1 cellular context compared by ENCODE assay signal in the genomic region with DNA sequence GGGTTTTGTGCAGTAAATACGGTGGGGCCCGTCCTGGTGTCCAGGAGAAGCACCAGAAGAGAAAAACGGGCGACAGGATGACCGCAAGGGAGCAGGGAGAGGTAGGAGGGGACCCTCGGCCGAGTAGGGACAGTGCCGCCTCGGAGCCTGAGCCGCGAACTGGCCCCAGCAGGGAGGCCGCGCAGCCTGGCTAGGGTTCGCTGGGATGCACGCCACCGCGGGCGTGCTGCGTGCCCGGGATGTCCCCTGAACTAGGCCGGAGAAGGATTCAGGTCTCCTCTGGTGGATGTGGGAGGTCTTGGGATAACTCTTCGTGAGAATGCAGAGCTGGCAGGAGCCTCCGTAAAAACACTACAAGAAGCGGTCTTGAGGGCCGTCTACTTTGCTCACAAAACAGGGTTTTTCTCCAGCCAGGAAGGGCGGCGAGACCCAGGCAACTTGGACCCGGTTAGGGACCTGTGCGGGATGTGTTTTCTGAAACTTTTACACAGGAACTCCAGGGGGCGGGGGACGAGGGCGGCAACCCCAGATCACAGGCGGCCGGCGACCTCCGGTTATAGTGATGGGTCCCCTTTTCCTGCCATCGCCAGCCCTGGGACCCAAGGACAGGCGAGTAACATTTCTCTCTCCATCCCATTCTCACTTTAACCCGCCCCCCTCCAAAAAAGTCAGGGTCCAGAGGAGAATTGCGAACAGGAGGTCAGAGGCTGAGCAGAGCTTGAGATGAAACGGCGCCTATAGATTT.
TF ChIP-seq lines count a peak whose summit lies in the region.

No MANE protein-coding gene starts in this region.

TF ChIP-seq in GM12878, 131 proteins besides CTCF, POLR2A, EP300 and RAD21:
- no peak for TF ChIP-seq POU2F2 (IDR thresholded peaks at IDR 0.05; ENCODE audit: borderline replicate concordance, low read depth, low read length)
- no peak for TF ChIP-seq YY1 (IDR thresholded peaks at IDR 0.05; ENCODE audit: low read depth, low read length)
- TF ChIP-seq HCFC1 (IDR thresholded peaks at IDR 0.05; ENCODE audit: low read length) = no peak
- no peak for TF ChIP-seq ZNF24 (IDR thresholded peaks at IDR 0.05)
- no peak for TF ChIP-seq ZNF622 (IDR thresholded peaks at IDR 0.05)
- TF ChIP-seq ZBED1 (IDR thresholded peaks at IDR 0.05; ENCODE audit: borderline replicate concordance) = no peak
- TF ChIP-seq, protein P1, sequence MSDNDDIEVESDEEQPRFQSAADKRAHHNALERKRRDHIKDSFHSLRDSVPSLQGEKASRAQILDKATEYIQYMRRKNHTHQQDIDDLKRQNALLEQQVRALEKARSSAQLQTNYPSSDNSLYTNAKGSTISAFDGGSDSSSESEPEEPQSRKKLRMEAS (IDR thresholded peaks at IDR 0.05; ENCODE audit: low read depth, low read length) = no peak
- TF ChIP-seq NR2F1 (conservative IDR thresholded peaks at IDR 0.05) = no peak
- TF ChIP-seq, protein P2, sequence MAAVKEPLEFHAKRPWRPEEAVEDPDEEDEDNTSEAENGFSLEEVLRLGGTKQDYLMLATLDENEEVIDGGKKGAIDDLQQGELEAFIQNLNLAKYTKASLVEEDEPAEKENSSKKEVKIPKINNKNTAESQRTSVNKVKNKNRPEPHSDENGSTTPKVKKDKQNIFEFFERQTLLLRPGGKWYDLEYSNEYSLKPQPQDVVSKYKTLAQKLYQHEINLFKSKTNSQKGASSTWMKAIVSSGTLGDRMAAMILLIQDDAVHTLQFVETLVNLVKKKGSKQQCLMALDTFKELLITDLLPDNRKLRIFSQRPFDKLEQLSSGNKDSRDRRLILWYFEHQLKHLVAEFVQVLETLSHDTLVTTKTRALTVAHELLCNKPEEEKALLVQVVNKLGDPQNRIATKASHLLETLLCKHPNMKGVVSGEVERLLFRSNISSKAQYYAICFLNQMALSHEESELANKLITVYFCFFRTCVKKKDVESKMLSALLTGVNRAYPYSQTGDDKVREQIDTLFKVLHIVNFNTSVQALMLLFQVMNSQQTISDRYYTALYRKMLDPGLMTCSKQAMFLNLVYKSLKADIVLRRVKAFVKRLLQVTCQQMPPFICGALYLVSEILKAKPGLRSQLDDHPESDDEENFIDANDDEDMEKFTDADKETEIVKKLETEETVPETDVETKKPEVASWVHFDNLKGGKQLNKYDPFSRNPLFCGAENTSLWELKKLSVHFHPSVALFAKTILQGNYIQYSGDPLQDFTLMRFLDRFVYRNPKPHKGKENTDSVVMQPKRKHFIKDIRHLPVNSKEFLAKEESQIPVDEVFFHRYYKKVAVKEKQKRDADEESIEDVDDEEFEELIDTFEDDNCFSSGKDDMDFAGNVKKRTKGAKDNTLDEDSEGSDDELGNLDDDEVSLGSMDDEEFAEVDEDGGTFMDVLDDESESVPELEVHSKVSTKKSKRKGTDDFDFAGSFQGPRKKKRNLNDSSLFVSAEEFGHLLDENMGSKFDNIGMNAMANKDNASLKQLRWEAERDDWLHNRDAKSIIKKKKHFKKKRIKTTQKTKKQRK (IDR thresholded peaks at IDR 0.05; ENCODE audit: low read depth, low read length) = no peak
- no peak for TF ChIP-seq TARDBP (IDR thresholded peaks at IDR 0.05; ENCODE audit: borderline replicate concordance)
- no peak for TF ChIP-seq NFYA (IDR thresholded peaks at IDR 0.05; ENCODE audit: borderline replicate concordance, low read depth, low read length)
- TF ChIP-seq, protein P3, sequence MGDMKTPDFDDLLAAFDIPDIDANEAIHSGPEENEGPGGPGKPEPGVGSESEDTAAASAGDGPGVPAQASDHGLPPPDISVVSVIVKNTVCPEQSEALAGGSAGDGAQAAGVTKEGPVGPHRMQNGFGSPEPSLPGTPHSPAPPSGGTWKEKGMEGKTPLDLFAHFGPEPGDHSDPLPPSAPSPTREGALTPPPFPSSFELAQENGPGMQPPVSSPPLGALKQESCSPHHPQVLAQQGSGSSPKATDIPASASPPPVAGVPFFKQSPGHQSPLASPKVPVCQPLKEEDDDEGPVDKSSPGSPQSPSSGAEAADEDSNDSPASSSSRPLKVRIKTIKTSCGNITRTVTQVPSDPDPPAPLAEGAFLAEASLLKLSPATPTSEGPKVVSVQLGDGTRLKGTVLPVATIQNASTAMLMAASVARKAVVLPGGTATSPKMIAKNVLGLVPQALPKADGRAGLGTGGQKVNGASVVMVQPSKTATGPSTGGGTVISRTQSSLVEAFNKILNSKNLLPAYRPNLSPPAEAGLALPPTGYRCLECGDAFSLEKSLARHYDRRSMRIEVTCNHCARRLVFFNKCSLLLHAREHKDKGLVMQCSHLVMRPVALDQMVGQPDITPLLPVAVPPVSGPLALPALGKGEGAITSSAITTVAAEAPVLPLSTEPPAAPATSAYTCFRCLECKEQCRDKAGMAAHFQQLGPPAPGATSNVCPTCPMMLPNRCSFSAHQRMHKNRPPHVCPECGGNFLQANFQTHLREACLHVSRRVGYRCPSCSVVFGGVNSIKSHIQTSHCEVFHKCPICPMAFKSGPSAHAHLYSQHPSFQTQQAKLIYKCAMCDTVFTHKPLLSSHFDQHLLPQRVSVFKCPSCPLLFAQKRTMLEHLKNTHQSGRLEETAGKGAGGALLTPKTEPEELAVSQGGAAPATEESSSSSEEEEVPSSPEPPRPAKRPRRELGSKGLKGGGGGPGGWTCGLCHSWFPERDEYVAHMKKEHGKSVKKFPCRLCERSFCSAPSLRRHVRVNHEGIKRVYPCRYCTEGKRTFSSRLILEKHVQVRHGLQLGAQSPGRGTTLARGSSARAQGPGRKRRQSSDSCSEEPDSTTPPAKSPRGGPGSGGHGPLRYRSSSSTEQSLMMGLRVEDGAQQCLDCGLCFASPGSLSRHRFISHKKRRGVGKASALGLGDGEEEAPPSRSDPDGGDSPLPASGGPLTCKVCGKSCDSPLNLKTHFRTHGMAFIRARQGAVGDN (IDR thresholded peaks at IDR 0.05) = no peak
- TF ChIP-seq RELA (IDR thresholded peaks at IDR 0.05; ENCODE audit: borderline replicate concordance, partially characterized antibody) = no peak
- TF ChIP-seq TCF7 (IDR thresholded peaks at IDR 0.05; ENCODE audit: borderline replicate concordance) = no peak
- TF ChIP-seq GABPA (IDR thresholded peaks at IDR 0.05; ENCODE audit: low read depth) = no peak
- no peak for TF ChIP-seq CEBPB (IDR thresholded peaks at IDR 0.05; ENCODE audit: borderline replicate concordance in 1 of 2, low read depth in 2 of 2, low read length in 2 of 2)
